In genomic region chr18:11514267-11514666, GRCh38 we compare ENCODE assay signal across 19 cellular contexts.
"Had no signal": no experiment of that assay in that cellular context is flagged by ENCODE, and none has a peak within 500 bp of the region (broad histone marks: within the 10 kb centered on the region; RNA-seq: fewer than 3 reads in every experiment).

No MANE protein-coding gene starts in this region.

- H3K36me3 ChIP-seq: esophagus squamous epithelium, neutrophil had no signal

- H3K27ac Mint-ChIP-seq: naive thymus-derived CD8-positive, alpha-beta T cell had no signal

- H3K9me3 Mint-ChIP-seq: naive thymus-derived CD8-positive, alpha-beta T cell had no signal

- H3K4me2 ChIP-seq: hepatocyte, smooth muscle cell had no signal

- H3K79me2 ChIP-seq: hepatocyte had no signal

- H3K4me3 Mint-ChIP-seq: naive thymus-derived CD8-positive, alpha-beta T cell had no signal

- H3K4me3 ChIP-seq: esophagus squamous epithelium, hepatocyte, mucosa of descending colon, smooth muscle cell had no signal

- H3K36me3 Mint-ChIP-seq: naive thymus-derived CD8-positive, alpha-beta T cell had no signal

- ATAC-seq: left colon; mucosa of descending colon; naive thymus-derived CD8-positive, alpha-beta T cell; right cardiac atrium had no signal

- H3K9me3 ChIP-seq: esophagus squamous epithelium, mucosa of descending colon, neutrophil had no signal

- DNase-seq: cortex of kidney; effector memory CD4-positive, alpha-beta T cell; esophagus squamous epithelium; foreskin melanocyte; head of caudate nucleus; kidney; left colon; mammary epithelial cell; mucosa of descending colon; naive thymus-derived CD8-positive, alpha-beta T cell; posterior cingulate gyrus; right cardiac atrium; stimulated activated CD4-positive, alpha-beta T cell treated with anti-CD3 and anti-CD28 coated beads, Interleukin-2, amount 100 ng/mL, for 48 hours; stimulated activated naive CD4-positive, alpha-beta T cell treated with Interleukin-2 at 50 U/mL for 16 hours; trophoblast cell had no signal

- H3K27me3 ChIP-seq: esophagus squamous epithelium, hepatocyte, neutrophil had no signal

- H3K4me1 ChIP-seq: esophagus squamous epithelium had no signal

- H3K27ac ChIP-seq: epithelial cell of prostate, esophagus squamous epithelium, hepatocyte, neutrophil had no signal

- H2AFZ ChIP-seq: hepatocyte had no signal
